10 cellular contexts compared by ENCODE assay signal in genomic region chrX:13077168-13077567, GRCh38. TPM values are rescaled to one million over a fixed set of nuclear protein-coding genes. Genes with fewer than 3 reads are reported as not detected.
DNase-seq lines count a peak whose midpoint lies in the region; ATAC-seq and TF ChIP-seq lines count a peak whose summit lies in the region.
"Had no signal": no experiment of that assay in that cellular context is flagged by ENCODE, and none has a peak within 500 bp of the region (broad histone marks: within the 10 kb centered on the region; RNA-seq: fewer than 3 reads in every experiment).

No MANE protein-coding gene starts in this region.

- BruUV-seq in OCI-LY7 (replicated peaks; lab: Mats Ljungman, UMichigan): no TSS peak

- POLR2A ChIA-PET in OCI-LY7 (lab: Charles Lee): interaction anchor here (0.6 to 3.8 kb wide), 7 partner anchors 10 to 316 kb away, joined by 3 to 25 read pairs (median 4); no protein-coding TSS in a partner anchor
- POLR2A ChIA-PET in HEK293T (lab: Yijun Ruan, JAX): no interaction called here

- H3K27ac Mint-ChIP-seq in activated naive CD8-positive, alpha-beta T cell treated with anti-CD3 and anti-CD28 coated beads, Interleukin-2, amount 50 U/mL, for 24 hours: peak overlapping the region; percentile 82
- no peak overlapping the region for H3K27ac Mint-ChIP-seq in type B pancreatic cell

- no peak overlapping the region for H3K4me3 ChIP-seq in OCI-LY7 (ENCODE audit: low read depth, low read length, poor library complexity, severe bottlenecking)
- H3K4me3 ChIP-seq: right atrium auricular region had no signal

- intact Hi-C loops in OCI-LY7 (cut with micrococcal nuclease; ENCODE audit: unreplicated experiment): no loop called here

- H3K79me2 ChIP-seq in OCI-LY7 (ENCODE audit: insufficient read depth, low read depth, low read length): no peaks in the 10 kb centered on the region

- no peaks in the 10 kb centered on the region for H3K9me3 ChIP-seq in OCI-LY7 (ENCODE audit: low read length)
- H3K9me3 ChIP-seq: right atrium auricular region had no signal

- H3K27me3 Mint-ChIP-seq in activated naive CD8-positive, alpha-beta T cell treated with anti-CD3 and anti-CD28 coated beads, Interleukin-2, amount 50 U/mL, for 24 hours: no peaks in the 10 kb centered on the region
- no peaks in the 10 kb centered on the region for H3K27me3 Mint-ChIP-seq in type B pancreatic cell

- peak; percentile 50 for ATAC-seq in activated naive CD8-positive, alpha-beta T cell treated with anti-CD3 and anti-CD28 coated beads, Interleukin-2, amount 50 U/mL, for 24 hours

- H3K4me2 ChIP-seq in OCI-LY7 (ENCODE audit: low read length): peak overlapping the region; percentile 83
- H3K4me2 ChIP-seq: KMS-11 had no signal

- peak overlapping the region; percentile 22 for H3K27ac ChIP-seq in OCI-LY7 (ENCODE audit: low read depth, low read length, poor library complexity, severe bottlenecking)
- H3K27ac ChIP-seq: KMS-11, right atrium auricular region had no signal

- no peaks in the 10 kb centered on the region for H4K20me1 ChIP-seq in OCI-LY7 (ENCODE audit: insufficient read depth, low read length)

- H3K9me3 Mint-ChIP-seq in activated naive CD8-positive, alpha-beta T cell treated with anti-CD3 and anti-CD28 coated beads, Interleukin-2, amount 50 U/mL, for 24 hours: no peaks in the 10 kb centered on the region
- no peaks in the 10 kb centered on the region for H3K9me3 Mint-ChIP-seq in type B pancreatic cell

- no peaks in the 10 kb centered on the region for H3K36me3 Mint-ChIP-seq in activated naive CD8-positive, alpha-beta T cell treated with anti-CD3 and anti-CD28 coated beads, Interleukin-2, amount 50 U/mL, for 24 hours (ENCODE audit: low read depth)
- H3K36me3 Mint-ChIP-seq in type B pancreatic cell: no peaks in the 10 kb centered on the region

- TF ChIP-seq CTCF in OCI-LY7 (conservative IDR thresholded peaks at IDR 0.05; ENCODE audit: low read length): no peak
- no peak for TF ChIP-seq CTCF in type B pancreatic cell (conservative IDR thresholded peaks at IDR 0.05)

- H2AFZ ChIP-seq in OCI-LY7 (ENCODE audit: low read length): peak overlapping the region; percentile 58; the same call in 1 of the 2 replicates

- peaks cover 82% of the 10 kb centered on the region for H3K4me1 Mint-ChIP-seq in activated naive CD8-positive, alpha-beta T cell treated with anti-CD3 and anti-CD28 coated beads, Interleukin-2, amount 50 U/mL, for 24 hours
- peaks cover 8% of the 10 kb centered on the region for H3K4me1 Mint-ChIP-seq in type B pancreatic cell (ENCODE audit: unreplicated experiment)

- DNase-seq in GM03348 (ENCODE audit: low spot score) (peak; percentile 9), OCI-LY7 (ENCODE audit: low spot score) (peak; percentile 32), renal cortical epithelial cell (ENCODE audit: low read depth) (peak; percentile 11), NCI-H446 (lab: John Stamatoyannopoulos, UW) (no peak), NCI-H2227 (lab: John Stamatoyannopoulos, UW; ENCODE audit: unreplicated experiment) (no peak), type B pancreatic cell (ENCODE audit: extremely low spot score, unreplicated experiment) (no peak), HEK293T (ENCODE audit: extremely low spot score) (no peak)
- DNase-seq in activated naive CD8-positive, alpha-beta T cell treated with anti-CD3 and anti-CD28 coated beads, Interleukin-2, amount 50 U/mL, for 24 hours: no peak

- no peaks in the 10 kb centered on the region for H3K9me2 ChIP-seq in OCI-LY7 (ENCODE audit: insufficient read depth, low read length)

- CTCF ChIA-PET in OCI-LY7 (lab: Charles Lee; ENCODE audit: unreplicated experiment): interaction anchor here (1.0 kb wide), 1 partner anchor 11 kb away, joined by 4 read pairs; no protein-coding TSS in a partner anchor
- CTCF ChIA-PET in HEK293T (lab: Yijun Ruan, JAX): no interaction called here

- no peak overlapping the region for H3K4me3 Mint-ChIP-seq in activated naive CD8-positive, alpha-beta T cell treated with anti-CD3 and anti-CD28 coated beads, Interleukin-2, amount 50 U/mL, for 24 hours
- H3K4me3 Mint-ChIP-seq in type B pancreatic cell: no peak overlapping the region

- peaks cover 89% of the 10 kb centered on the region for H3K4me1 ChIP-seq in OCI-LY7 (ENCODE audit: insufficient read depth, low read length, poor library complexity, severe bottlenecking)
- H3K4me1 ChIP-seq: right atrium auricular region had no signal

- no peaks in the 10 kb centered on the region for H3K36me3 ChIP-seq in OCI-LY7 (ENCODE audit: insufficient read depth, low read length)
- H3K36me3 ChIP-seq: right atrium auricular region had no signal

TF ChIP-seq in HEK293T, 16 proteins besides CTCF, POLR2A, EP300 and RAD21:
- TF ChIP-seq SP1 (IDR thresholded peaks at IDR 0.05): no peak
- no peak for TF ChIP-seq ZNF384 (IDR thresholded peaks at IDR 0.05)
- no peak for TF ChIP-seq ELF4 (IDR thresholded peaks at IDR 0.05)
- no peak for TF ChIP-seq FOXA1 (IDR thresholded peaks at IDR 0.05)
- TF ChIP-seq TARDBP (IDR thresholded peaks at IDR 0.05): no peak
- TF ChIP-seq HDGF (IDR thresholded peaks at IDR 0.05; ENCODE audit: borderline replicate concordance): no peak
- no peak for TF ChIP-seq FOXM1 (IDR thresholded peaks at IDR 0.05; ENCODE audit: borderline replicate concordance)
- no peak for TF ChIP-seq LEF1 (IDR thresholded peaks at IDR 0.05; ENCODE audit: borderline replicate concordance)
- no peak for TF ChIP-seq L3MBTL2 (conservative IDR thresholded peaks at IDR 0.05)
- no peak for TF ChIP-seq FOXK2 (IDR thresholded peaks at IDR 0.05)
- TF ChIP-seq NFRKB (IDR thresholded peaks at IDR 0.05): no peak
- no peak for TF ChIP-seq PKNOX1 (IDR thresholded peaks at IDR 0.05)
- no peak for TF ChIP-seq BHLHE40 (IDR thresholded peaks at IDR 0.05; ENCODE audit: borderline replicate concordance)
- TF ChIP-seq CTBP1 (IDR thresholded peaks at IDR 0.05; ENCODE audit: borderline replicate concordance): no peak
- TF ChIP-seq ARNT (IDR thresholded peaks at IDR 0.05): no peak
- no peak for TF ChIP-seq SUZ12 (IDR thresholded peaks at IDR 0.05)

RNA-seq across cellular contexts. Expression of gene FAM9C, which starts 32.7 kb away (rescaled TPM):
- 0.13 TPM in 1 of 2 replicates, not detected in the other for total RNA-seq in OCI-LY7 (2014; rRNA removed; shearing (Covaris generic))
- not detected in 2 replicates for total RNA-seq in OCI-LY7 (2022)
- total RNA-seq in renal cortical epithelial cell: not detected in 2 replicates
- total RNA-seq in type B pancreatic cell (ENCODE audit: low replicate concordance): 0.67 TPM in 1 of 2 replicates, not detected in the other
- total RNA-seq: right atrium auricular region had no signal

Comparison
In these comparisons a context has a peak if more than half of its experiments do, and no peak if none do; other contexts are left out.
1. DNase-seq: peak in GM03348 (single experiment), OCI-LY7 (single experiment) and renal cortical epithelial cell (single experiment); none in activated naive CD8-positive, alpha-beta T cell treated with anti-CD3 and anti-CD28 coated beads, Interleukin-2, amount 50 U/mL, for 24 hours (single experiment), NCI-H446 (0 of 2), NCI-H2227 (single experiment), type B pancreatic cell (single experiment) and HEK293T (single experiment).